Comparison of ENCODE assay signal across 16 cellular contexts in genomic region chr3:185330644-185331043, GRCh38. TPM values are rescaled to one million over a fixed set of nuclear protein-coding genes. Genes with fewer than 3 reads are reported as not detected.
A peak's percentile ranks its signal among the peaks of the same experiment; 100 is the strongest.
DNase-seq lines count a peak whose midpoint lies in the region; ATAC-seq, FAIRE-seq and TF ChIP-seq lines count a peak whose summit lies in the region.
"Had no signal": no experiment of that assay in that cellular context is flagged by ENCODE, and none has a peak within 500 bp of the region (broad histone marks: within the 10 kb centered on the region; RNA-seq: fewer than 3 reads in every experiment).

No MANE protein-coding gene starts in this region.

- peak overlapping the region in 2 of 3 experiments; percentile 58 to 61 for H3K27ac Mint-ChIP-seq in nephron
- H3K27ac Mint-ChIP-seq: activated naive CD8-positive, alpha-beta T cell; T-helper 17 cell had no signal

- DNase-seq in ELF-1 (ENCODE audit: low read depth, low spot score) (peak; percentile 90), NCI-H345 (lab: John Stamatoyannopoulos, UW) (peak; percentile 78), foreskin keratinocyte (peak in 1 of 2 donors; percentile 57), GM12892 (ENCODE audit: insufficient read length) (no peak), D721Med (ENCODE audit: insufficient read length, low spot score) (no peak), inferior parietal cortex (ENCODE audit: extremely low spot score) (no peak), AG20443 (ENCODE audit: low spot score) (no peak)
- DNase-seq: activated CD4-positive, alpha-beta T cell treated with anti-CD3 and anti-CD28 coated beads for 1 hour; C1 segment of cervical spinal cord; NCI-H446 treated with DMSO at 0.1 percent for 48 hours; T-helper 17 cell had no signal

- peaks cover 21% of the 10 kb centered on the region for H3K4me1 ChIP-seq in foreskin keratinocyte
- H3K4me1 ChIP-seq: thyroid gland had no signal

- no peak overlapping the region for H3K27ac ChIP-seq in foreskin keratinocyte
- H3K27ac ChIP-seq: thyroid gland had no signal

- H3K36me3 Mint-ChIP-seq in nephron (ENCODE audit: low read depth), result no peaks in the 10 kb centered on the region

- H3K4me3 Mint-ChIP-seq in nephron, result no peak overlapping the region
- H3K4me3 Mint-ChIP-seq: activated naive CD8-positive, alpha-beta T cell; T-helper 17 cell had no signal

- peak; percentile 16 for ATAC-seq in foreskin keratinocyte
- ATAC-seq: T-helper 17 cell had no signal

- no peaks in the 10 kb centered on the region for H3K27me3 Mint-ChIP-seq in nephron (ENCODE audit: low read depth)
- H3K27me3 Mint-ChIP-seq: T-helper 17 cell had no signal

- FAIRE-seq in GM12892 (lab: Jason Lieb, UNC) (no peak), D721Med (lab: Jason Lieb, UNC) (no peak)
- FAIRE-seq: endometrium, islet of Langerhans had no signal

- no peaks in the 10 kb centered on the region for H3K9me3 Mint-ChIP-seq in nephron

- no peaks in the 10 kb centered on the region for H3K27me3 ChIP-seq in foreskin keratinocyte
- H3K27me3 ChIP-seq: thyroid gland had no signal

- H3K4me1 Mint-ChIP-seq in nephron, result peaks cover 25% of the 10 kb centered on the region

- no peak for TF ChIP-seq CTCF in foreskin keratinocyte (conservative IDR thresholded peaks at IDR 0.05)
- TF ChIP-seq CTCF in nephron (IDR thresholded peaks at IDR 0.05; ENCODE audit: unreplicated experiment in 3 of 3), result no peak
- TF ChIP-seq CTCF in D721Med (IDR thresholded peaks at IDR 0.05; ENCODE audit: insufficient read depth, missing control alignments), result no peak

- no peak for TF ChIP-seq POLR2A in GM12892 (IDR thresholded peaks at IDR 0.05; ENCODE audit: low read depth, low read length)

RNA-seq across cellular contexts. Expression of gene MAP3K13, which starts 32.3 kb away (rescaled TPM):
- total RNA-seq in foreskin keratinocyte, result 14.5 and 15.0 TPM in 2 replicates
- 12.3 and 16.3 TPM in 2 replicates for polyA plus RNA-seq in foreskin keratinocyte
- 14.8 TPM for polyA plus RNA-seq in GM12892 (2012; ENCODE audit: missing spikeins)

Comparison
In these comparisons a context has a peak if more than half of its experiments do, and no peak if none do; other contexts are left out.
1. DNase-seq: peak in ELF-1 (single experiment) and NCI-H345 (single experiment); none in GM12892 (single experiment), D721Med (single experiment), inferior parietal cortex (single experiment) and AG20443 (single experiment).